2 cellular contexts compared by ENCODE assay signal in genomic region chr6:84028350-84028749, GRCh38.
TF ChIP-seq lines count a peak whose summit lies in the region.

No MANE protein-coding gene starts in this region.

TF ChIP-seq in K562, 482 proteins besides CTCF, POLR2A, EP300 and RAD21:
- TF ChIP-seq ZKSCAN1 (IDR thresholded peaks at IDR 0.05; ENCODE audit: low read depth, low read length) (peak; percentile 80), BRD9 (IDR thresholded peaks at IDR 0.05; ENCODE audit: low read depth, partially characterized antibody) (no peak)

TF ChIP-seq in endothelial cell of umbilical vein, 7 proteins besides CTCF, POLR2A, EP300 and RAD21:
- no peak for TF ChIP-seq MAX (IDR thresholded peaks at IDR 0.05; ENCODE audit: insufficient read depth, insufficient read length)
- TF ChIP-seq EZH2 (IDR thresholded peaks at IDR 0.05; ENCODE audit: borderline replicate concordance, low read depth, low read length, severe bottlenecking): no peak
- no peak for TF ChIP-seq JUN (IDR thresholded peaks at IDR 0.05; ENCODE audit: borderline replicate concordance, insufficient read depth, insufficient read length, low read depth)
- no peak for TF ChIP-seq MYC (IDR thresholded peaks at IDR 0.05; ENCODE audit: low read depth, low read length)
- TF ChIP-seq POLR2AphosphoS5 (IDR thresholded peaks at IDR 0.05; ENCODE audit: insufficient read depth, low read depth, low read length): no peak
- TF ChIP-seq GATA2 (IDR thresholded peaks at IDR 0.05; ENCODE audit: insufficient read depth, insufficient read length, low read depth, low read length): no peak
- no peak for TF ChIP-seq FOS (IDR thresholded peaks at IDR 0.05; ENCODE audit: borderline replicate concordance, insufficient read depth, low read length)
